Comparison of ENCODE assay signal across 27 cellular contexts in genomic region chr3:168888781-168889180, GRCh38.
"Had no signal": no experiment of that assay in that cellular context is flagged by ENCODE, and none has a peak within 500 bp of the region (broad histone marks: within the 10 kb centered on the region; RNA-seq: fewer than 3 reads in every experiment).

No MANE protein-coding gene starts in this region.

- H3K27me3 Mint-ChIP-seq: activated CD4-positive, alpha-beta T cell treated with anti-CD3 and anti-CD28 coated beads, Interleukin-2, amount 10 ng/mL, durations not matched to agents 24 days and 14 days; activated CD8-positive, alpha-beta memory T cell treated with anti-CD3 and anti-CD28 coated beads, Interleukin-2, amount 10 ng/mL, durations not matched to agents 7 days and 5 days; activated naive CD8-positive, alpha-beta T cell treated with anti-CD3 and anti-CD28 coated beads, Interleukin-2, amount 50 U/mL, for 24 hours; activated T-cell treated with anti-CD3 and anti-CD28 coated beads, Interleukin-2, amount 50 U/mL, for 24 hours; T-helper 17 cell had no signal

- H3K27me3 ChIP-seq: brain microvascular endothelial cell had no signal

- H3K4me1 Mint-ChIP-seq: activated CD4-positive, alpha-beta T cell treated with anti-CD3 and anti-CD28 coated beads, Interleukin-2, amount 10 ng/mL, durations not matched to agents 24 days and 14 days; activated CD8-positive, alpha-beta memory T cell treated with anti-CD3 and anti-CD28 coated beads, Interleukin-2, amount 10 ng/mL, durations not matched to agents 7 days and 5 days; activated naive CD8-positive, alpha-beta T cell treated with anti-CD3 and anti-CD28 coated beads, Interleukin-2, amount 50 U/mL, for 24 hours; T-helper 17 cell; WTC11 had no signal

- H3K9me3 Mint-ChIP-seq: activated CD4-positive, alpha-beta T cell treated with anti-CD3 and anti-CD28 coated beads, Interleukin-2, amount 10 ng/mL, durations not matched to agents 24 days and 14 days; activated naive CD8-positive, alpha-beta T cell treated with anti-CD3 and anti-CD28 coated beads, Interleukin-2, amount 50 U/mL, for 24 hours; activated T-helper 1 cell treated with anti-CD3 and anti-CD28 coated beads, Interleukin-12 subunit alpha, Interleukin-12 subunit beta, Interleukin-2, Interleukin-4 antibody, amounts not matched to agents 30 ng/mL and 10 ng/mL and 1 ng/mL, durations not matched to agents 14 hours and 24 hours and 36 hours had no signal

- H3K4me3 Mint-ChIP-seq: activated CD4-positive, alpha-beta T cell treated with anti-CD3 and anti-CD28 coated beads, Interleukin-2, amount 10 ng/mL, durations not matched to agents 24 days and 14 days; activated CD8-positive, alpha-beta memory T cell treated with anti-CD3 and anti-CD28 coated beads, Interleukin-2, amount 10 ng/mL, durations not matched to agents 7 days and 5 days; activated naive CD8-positive, alpha-beta T cell treated with anti-CD3 and anti-CD28 coated beads, Interleukin-2, amount 50 U/mL, for 24 hours; activated T-cell treated with anti-CD3 and anti-CD28 coated beads, Interleukin-2, amount 50 U/mL, for 24 hours; activated T-helper 1 cell treated with anti-CD3 and anti-CD28 coated beads, Interleukin-12 subunit alpha, Interleukin-12 subunit beta, Interleukin-2, Interleukin-4 antibody, amounts not matched to agents 30 ng/mL and 10 ng/mL and 1 ng/mL, durations not matched to agents 14 hours and 24 hours and 36 hours; T-helper 17 cell; WTC11 had no signal

- DNase-seq: activated CD4-positive, alpha-beta T cell treated with anti-CD3 and anti-CD28 coated beads for 1 hour; activated CD4-positive, alpha-beta T cell treated with anti-CD3 and anti-CD28 coated beads, Interleukin-2, amount 10 ng/mL, durations not matched to agents 24 days and 14 days; activated CD4-positive, alpha-beta T cell treated with anti-CD3 and anti-CD28 coated beads, Interleukin-2, amount 50 U/mL, for 48 hours; activated CD8-positive, alpha-beta memory T cell treated with anti-CD3 and anti-CD28 coated beads, Interleukin-2, amount 10 ng/mL, durations not matched to agents 7 days and 5 days; activated effector memory CD4-positive, alpha-beta T cell treated with Interleukin-2 at 50 U/mL for 16 hours; activated naive CD4-positive, alpha-beta T cell treated with Interleukin-2 at 50 U/mL for 16 hours; activated naive CD8-positive, alpha-beta T cell treated with anti-CD3 and anti-CD28 coated beads, Interleukin-2, amount 50 U/mL, for 24 hours; activated T-cell treated with anti-CD3 and anti-CD28 coated beads, Interleukin-2, amount 50 U/mL, for 24 hours; amniotic stem cell; brain microvascular endothelial cell; caudate nucleus; MM.1S; NCI-H1105; NCI-H1436; NCI-H1694 treated with DMSO at 0.1 percent for 48 hours; NCI-H2029 treated with DMSO at 0.1 percent for 48 hours; NCI-H345; NCI-H510A; NCI-H526 treated with DMSO at 0.1 percent for 48 hours; NK-92 treated with Interleukin-12 subunit alpha and Interleukin-12 subunit beta, amount 100 ng/mL, for 24 hours; SIG-M5; T-helper 17 cell; T-helper 9 cell had no signal

- H3K27ac ChIP-seq: brain microvascular endothelial cell had no signal

- H3K36me3 Mint-ChIP-seq: activated CD8-positive, alpha-beta memory T cell treated with anti-CD3 and anti-CD28 coated beads, Interleukin-2, amount 10 ng/mL, durations not matched to agents 7 days and 5 days; activated naive CD4-positive, alpha-beta T cell treated with anti-CD3 and anti-CD28 coated beads, Interleukin-2, amount 50 U/mL, for 72 hours; WTC11 had no signal

- ATAC-seq: activated CD8-positive, alpha-beta memory T cell treated with anti-CD3 and anti-CD28 coated beads, Interleukin-2, amount 10 ng/mL, durations not matched to agents 7 days and 5 days; activated naive CD4-positive, alpha-beta T cell treated with anti-CD3 and anti-CD28 coated beads, Interleukin-2, amount 50 U/mL, for 72 hours; activated naive CD8-positive, alpha-beta T cell treated with anti-CD3 and anti-CD28 coated beads, Interleukin-2, amount 50 U/mL, for 24 hours; T-helper 17 cell had no signal

- FAIRE-seq: RCC 7860 had no signal

- H3K27ac Mint-ChIP-seq: activated CD4-positive, alpha-beta T cell treated with anti-CD3 and anti-CD28 coated beads, Interleukin-2, amount 10 ng/mL, durations not matched to agents 24 days and 14 days; activated CD8-positive, alpha-beta memory T cell treated with anti-CD3 and anti-CD28 coated beads, Interleukin-2, amount 10 ng/mL, durations not matched to agents 7 days and 5 days; activated naive CD4-positive, alpha-beta T cell treated with anti-CD3 and anti-CD28 coated beads, Interleukin-2, amount 50 U/mL, for 72 hours; activated naive CD8-positive, alpha-beta T cell treated with anti-CD3 and anti-CD28 coated beads, Interleukin-2, amount 50 U/mL, for 24 hours; activated T-cell treated with anti-CD3 and anti-CD28 coated beads, Interleukin-2, amount 50 U/mL, for 24 hours; activated T-helper 1 cell treated with anti-CD3 and anti-CD28 coated beads, Interleukin-12 subunit alpha, Interleukin-12 subunit beta, Interleukin-2, Interleukin-4 antibody, amounts not matched to agents 30 ng/mL and 10 ng/mL and 1 ng/mL, durations not matched to agents 14 hours and 24 hours and 36 hours; T-helper 17 cell; WTC11 had no signal

- H3K36me3 ChIP-seq: brain microvascular endothelial cell had no signal
